1 cellular context compared by ENCODE assay signal in genomic region chr7:131109757-131110293, GRCh38.
A peak's percentile ranks its signal among the peaks of the same experiment; 100 is the strongest.
TF ChIP-seq lines count a peak whose summit lies in the region.

No MANE protein-coding gene starts in this region.

TF ChIP-seq in K562, 482 proteins besides CTCF, POLR2A, EP300 and RAD21 (continued from another document and continues in another):
- TF ChIP-seq KDM5B (IDR thresholded peaks at IDR 0.05; ENCODE audit: insufficient replicate concordance, low read depth, low read length) (peak; percentile 49), PTRF (tag; IDR thresholded peaks at IDR 0.05) (no peak), TAF9B (IDR thresholded peaks at IDR 0.05; ENCODE audit: partially characterized antibody) (peak; percentile 79), RFX5 (IDR thresholded peaks at IDR 0.05; ENCODE audit: low read depth, low read length) (no peak), NFE2 (IDR thresholded peaks at IDR 0.05; ENCODE audit: low read depth) (peak; percentile 100), MTA2 (IDR thresholded peaks at IDR 0.05; ENCODE audit: low read depth) (no peak; the same call in 1 of the 2 replicates), EGR1 (conservative IDR thresholded peaks at IDR 0.05) (peak; percentile 88), STAG1 (CRISPR knock-in tag; IDR thresholded peaks at IDR 0.05; ENCODE audit: borderline replicate concordance) (no peak), KDM4B (IDR thresholded peaks at IDR 0.05; ENCODE audit: borderline replicate concordance in 2 of 2, low read depth in 1 of 2) (peak in 1 of 2 experiments; percentile 92; a peak in 1 of 4 replicates), CSDE1 (IDR thresholded peaks at IDR 0.05) (no peak), ARNT (IDR thresholded peaks at IDR 0.05) (no peak), GABPA (tag; conservative IDR thresholded peaks at IDR 0.05; ENCODE audit: low read depth) (peak; percentile 51; the same call in 1 of the 2 replicates), ADNP (tag; IDR thresholded peaks at IDR 0.05) (no peak), PATZ1 (CRISPR knock-in tag; IDR thresholded peaks at IDR 0.05; ENCODE audit: borderline replicate concordance) (no peak), CBX3 (IDR thresholded peaks at IDR 0.05; ENCODE audit: borderline replicate concordance in 1 of 2, low read length in 2 of 2) (no peak), SETDB1 (IDR thresholded peaks at IDR 0.05; ENCODE audit: low read length) (no peak), MXI1 (IDR thresholded peaks at IDR 0.05; ENCODE audit: low read depth, low read length) (no peak), FOSL1 (tag; conservative IDR thresholded peaks at IDR 0.05) (0 out of 2 replicates have a peak, but pooled peaks have one; percentile 22), ETS1 (conservative IDR thresholded peaks at IDR 0.05; ENCODE audit: control insufficient read depth, low read depth, low read length) (peak; percentile 52; the same call in 1 of the 2 replicates), SNRNP70 (optimal IDR thresholded peaks at IDR 0.05; ENCODE audit: low read depth, low read length) (no peak), DEAF1 (CRISPR knock-in tag; IDR thresholded peaks at IDR 0.05) (no peak), E2F3 (CRISPR knock-in tag; IDR thresholded peaks at IDR 0.05) (peak; percentile 0; the same call in 1 of the 2 replicates), POLR2AphosphoS2 (IDR thresholded peaks at IDR 0.05; ENCODE audit: low read length) (no peak), GTF3C2 (IDR thresholded peaks at IDR 0.05; ENCODE audit: borderline replicate concordance, extremely low read depth, insufficient read length) (no peak), SRF (CRISPR knock-in tag; IDR thresholded peaks at IDR 0.05) (peak in 1 of 2 experiments; percentile 54; a peak in 1 of 4 replicates), POLR2B (IDR thresholded peaks at IDR 0.05; ENCODE audit: low read depth, partially characterized antibody) (peak; percentile 85), DIDO1 (tag; IDR thresholded peaks at IDR 0.05; ENCODE audit: low read depth) (no peak), E2F1 (CRISPR knock-in tag; IDR thresholded peaks at IDR 0.05) (no peak), ZKSCAN8 (CRISPR knock-in tag; IDR thresholded peaks at IDR 0.05) (no peak), HMG20B (CRISPR knock-in tag; IDR thresholded peaks at IDR 0.05) (no peak), HMGXB4 (CRISPR knock-in tag; IDR thresholded peaks at IDR 0.05) (no peak), EP400 (IDR thresholded peaks at IDR 0.05) (peak; percentile 73), ETS2 (tag; IDR thresholded peaks at IDR 0.05; ENCODE audit: borderline replicate concordance, poor library complexity, severe bottlenecking) (no peak), YY1 (IDR thresholded peaks at IDR 0.05; ENCODE audit: borderline replicate concordance in 1 of 3, control insufficient read depth in 1 of 3, extremely low read depth in 1 of 3, insufficient read depth in 3 of 3, insufficient read length in 1 of 3, insufficient replicate concordance in 2 of 3, low read depth in 1 of 3, low read length in 2 of 3) (peak in 2 of 3 experiments; percentile 72 to 76), THAP12 (CRISPR knock-in tag; IDR thresholded peaks at IDR 0.05) (peak; percentile 60; the same call in 1 of the 2 replicates), ZBTB7A (IDR thresholded peaks at IDR 0.05; ENCODE audit: borderline replicate concordance, control insufficient read depth, low read depth, low read length) (peak; percentile 92), MYC (IDR thresholded peaks at IDR 0.05; ENCODE audit: low read depth, low read length) (peak; percentile 71), MYC (CRISPR knock-in tag; IDR thresholded peaks at IDR 0.05; ENCODE audit: borderline replicate concordance, low read depth) (0 out of 2 replicates have a peak, but pooled peaks have one; percentile 34), NR1H2 (CRISPR knock-in tag; IDR thresholded peaks at IDR 0.05) (0 out of 2 replicates have a peak, but pooled peaks have one; percentile 82), DACH1 (IDR thresholded peaks at IDR 0.05; ENCODE audit: partially characterized antibody) (peak; percentile 63), SP1 (CRISPR knock-in tag; IDR thresholded peaks at IDR 0.05) (peak; percentile 82), NCOA2 (IDR thresholded peaks at IDR 0.05; ENCODE audit: partially characterized antibody in 2 of 2) (no peak)
